Comparison of ENCODE assay signal across 19 cellular contexts in the genomic region with DNA sequence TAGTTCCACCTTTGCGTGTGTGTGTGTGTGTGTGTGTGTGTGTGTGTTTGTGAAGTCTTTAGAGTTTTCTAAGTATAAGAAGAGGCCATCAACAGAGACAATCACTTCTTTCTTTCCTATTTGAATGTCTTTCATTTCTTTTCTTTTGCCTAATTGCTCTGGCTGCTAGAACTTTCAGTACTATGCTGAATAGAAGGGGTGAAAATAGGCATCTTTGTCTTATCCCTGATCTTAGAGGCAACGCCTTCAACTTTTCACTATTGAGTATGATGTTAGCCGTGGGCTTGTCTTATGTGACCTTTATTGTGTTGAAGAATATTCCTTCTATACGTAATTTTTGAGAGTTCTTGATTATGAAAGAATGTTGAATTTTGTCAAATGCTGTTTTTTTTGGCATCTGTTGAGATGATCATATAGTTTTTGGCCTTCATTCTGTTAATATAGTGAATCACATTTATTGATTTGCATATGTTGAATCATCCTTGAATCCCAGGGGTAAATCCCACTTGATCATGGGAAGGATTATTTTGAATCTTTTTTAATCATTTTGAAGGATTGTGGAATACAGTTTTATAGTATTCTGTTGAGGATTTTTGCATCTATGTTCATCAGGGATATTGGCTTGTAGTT.
DNase-seq lines count a peak whose midpoint lies in the region; ATAC-seq, FAIRE-seq and TF ChIP-seq lines count a peak whose summit lies in the region.
"Had no signal": no experiment of that assay in that cellular context is flagged by ENCODE, and none has a peak within 500 bp of the region (broad histone marks: within the 10 kb centered on the region; RNA-seq: fewer than 3 reads in every experiment).

No MANE protein-coding gene starts in this region.

- H3K36me3 ChIP-seq in RWPE2 (ENCODE audit: low read depth) (no peaks in the 10 kb centered on the region), endothelial cell of umbilical vein (ENCODE audit: control insufficient read depth in 2 of 2, extremely low read depth in 1 of 2, insufficient read depth in 2 of 2, low read length in 2 of 2) (no peaks in the 10 kb centered on the region), vagina (no peaks in the 10 kb centered on the region)

- no peaks in the 10 kb centered on the region for H3K27me3 ChIP-seq in RWPE2 (ENCODE audit: insufficient read depth, poor library complexity, severe bottlenecking)
- no peaks in the 10 kb centered on the region for H3K27me3 ChIP-seq in endothelial cell of umbilical vein (ENCODE audit: control insufficient read depth in 2 of 2, insufficient read depth in 2 of 2, low read length in 2 of 2)
- no peaks in the 10 kb centered on the region for H3K27me3 ChIP-seq in foreskin keratinocyte
- H3K27me3 ChIP-seq in vagina, result no peaks in the 10 kb centered on the region

- no peak for ATAC-seq in RWPE2 (ENCODE audit: low read depth)
- ATAC-seq in foreskin keratinocyte, result no peak
- no peak for ATAC-seq in HG02884 (IDR thresholded peaks at IDR 0.05; ENCODE audit: unreplicated experiment)
- ATAC-seq: HCT116, HepG2 had no signal

- H3K4me3 ChIP-seq in RWPE2 (ENCODE audit: severe bottlenecking), result no peak overlapping the region
- no peak overlapping the region for H3K4me3 ChIP-seq in endothelial cell of umbilical vein (replicated peaks in 1 of 3; ENCODE audit: insufficient read depth in 1 of 3, low read depth in 1 of 3, low read length in 3 of 3)
- H3K4me3 ChIP-seq in vagina, result no peak overlapping the region

- POLR2A ChIA-PET in endothelial cell of umbilical vein (lab: Charles Lee) (no interaction called here), GM10248 (lab: Yijun Ruan, JAX) (no interaction called here)

- H4K20me1 ChIP-seq in endothelial cell of umbilical vein (replicated peaks; ENCODE audit: control insufficient read depth, extremely low read depth, insufficient read depth, low read length), result no peaks in the 10 kb centered on the region

- CTCF ChIA-PET in endothelial cell of umbilical vein (lab: Charles Lee) (interaction anchor here (1.1 kb wide), 1 partner anchor 86 kb away, joined by 4 read pairs; no protein-coding TSS in a partner anchor), GM10248 (lab: Yijun Ruan, JAX) (no interaction called here)

- H3K27ac ChIP-seq in RWPE2 (ENCODE audit: poor library complexity, severe bottlenecking), result peak overlapping the region; percentile 1
- H3K27ac ChIP-seq in endothelial cell of umbilical vein (ENCODE audit: insufficient read depth, low read depth, low read length), result no peak overlapping the region
- no peak overlapping the region for H3K27ac ChIP-seq in foreskin keratinocyte
- no peak overlapping the region for H3K27ac ChIP-seq in vagina
- H3K27ac ChIP-seq: C4-2B had no signal

- no peak for TF ChIP-seq POLR2A in endothelial cell of umbilical vein (IDR thresholded peaks at IDR 0.05; ENCODE audit: low read depth, low read length)
- no peak for TF ChIP-seq POLR2A in vagina (IDR thresholded peaks at IDR 0.05)

- intact Hi-C loops in endothelial cell of umbilical vein (cut with micrococcal nuclease), result no loop called here
- intact Hi-C loops in vagina (cut with DNase I), result no loop called here

- no peak overlapping the region for H3K9ac ChIP-seq in endothelial cell of umbilical vein (replicated peaks; ENCODE audit: extremely low read depth, insufficient read depth, low read length)

- H3K9me3 ChIP-seq in RWPE2 (ENCODE audit: severe bottlenecking) (peaks cover 7% of the 10 kb centered on the region), endothelial cell of umbilical vein (replicated peaks; ENCODE audit: control insufficient read depth, insufficient read depth, low read length) (no peaks in the 10 kb centered on the region), vagina (peaks cover 4% of the 10 kb centered on the region)

- DNase-seq in RWPE2 (ENCODE audit: low spot score) (no peak), endothelial cell of umbilical vein (ENCODE audit: low read depth, low spot score) (peak; percentile 6), foreskin melanocyte (peak; percentile 87), foreskin keratinocyte (no peak), GM10248 (ENCODE audit: extremely low spot score) (no peak), vagina (ENCODE audit: extremely low spot score in 2 of 2) (no peak)
- DNase-seq: AML-193; Caco-2; CD4-positive, alpha-beta T cell; DMS153; DMS79; GDM1; GOT3; H7; HFFc6 had no signal

- no peaks in the 10 kb centered on the region for H3K9me1 ChIP-seq in endothelial cell of umbilical vein (replicated peaks; ENCODE audit: control insufficient read depth, extremely low read depth, insufficient read depth, low read length)

- dilution Hi-C loops in endothelial cell of umbilical vein (cut with MboI; ENCODE audit: extremely low pct_ligation_motif_present, low sequenced_read_pairs), result no loop called here

- no peak overlapping the region for H3K4me2 ChIP-seq in endothelial cell of umbilical vein (ENCODE audit: insufficient read depth, low read length)

- no peaks in the 10 kb centered on the region for H3K4me1 ChIP-seq in RWPE2 (ENCODE audit: insufficient read depth, poor library complexity, severe bottlenecking)
- no peaks in the 10 kb centered on the region for H3K4me1 ChIP-seq in endothelial cell of umbilical vein (ENCODE audit: control insufficient read depth, extremely low read depth, insufficient read depth, low read length)
- no peaks in the 10 kb centered on the region for H3K4me1 ChIP-seq in foreskin keratinocyte
- no peaks in the 10 kb centered on the region for H3K4me1 ChIP-seq in vagina
- H3K4me1 ChIP-seq: Caco-2 had no signal

- no peak overlapping the region for H2AFZ ChIP-seq in endothelial cell of umbilical vein (ENCODE audit: low read depth, low read length)

- H3K79me2 ChIP-seq in endothelial cell of umbilical vein (ENCODE audit: control insufficient read depth, insufficient read depth, low read length), result no peaks in the 10 kb centered on the region

- BruUV-seq in endothelial cell of umbilical vein (replicated peaks; lab: Mats Ljungman, UMichigan), result no TSS peak

- TF ChIP-seq CTCF in RWPE2 (IDR thresholded peaks at IDR 0.05; ENCODE audit: poor library complexity, severe bottlenecking) (no peak), endothelial cell of umbilical vein (IDR thresholded peaks at IDR 0.05; ENCODE audit: extremely low read depth in 1 of 2, insufficient read depth in 1 of 2, low read depth in 1 of 2, low read length in 2 of 2) (no peak), foreskin keratinocyte (conservative IDR thresholded peaks at IDR 0.05) (no peak), GM10248 (IDR thresholded peaks at IDR 0.05; ENCODE audit: control extremely low read depth, extremely low read depth, low read depth, missing control alignments) (no peak), vagina (IDR thresholded peaks at IDR 0.05) (no peak)

- FAIRE-seq in endothelial cell of umbilical vein (lab: Jason Lieb, UNC), result no peak
- FAIRE-seq: HepG2 had no signal

TF ChIP-seq in endothelial cell of umbilical vein, 7 proteins besides CTCF, POLR2A, EP300 and RAD21:
- no peak for TF ChIP-seq GATA2 (IDR thresholded peaks at IDR 0.05; ENCODE audit: insufficient read depth, insufficient read length, low read depth, low read length)
- peak; percentile 23 for TF ChIP-seq FOS (IDR thresholded peaks at IDR 0.05; ENCODE audit: borderline replicate concordance, insufficient read depth, low read length)

Comparison
In these comparisons a context has a peak if more than half of its experiments do, and no peak if none do; other contexts are left out.
1. DNase-seq: peak in endothelial cell of umbilical vein (single experiment) and foreskin melanocyte (single experiment); none in RWPE2 (single experiment), foreskin keratinocyte (0 of 2), GM10248 (single experiment) and vagina (0 of 2).